ENCODE assay signal across 26 cellular contexts in the genomic region with DNA sequence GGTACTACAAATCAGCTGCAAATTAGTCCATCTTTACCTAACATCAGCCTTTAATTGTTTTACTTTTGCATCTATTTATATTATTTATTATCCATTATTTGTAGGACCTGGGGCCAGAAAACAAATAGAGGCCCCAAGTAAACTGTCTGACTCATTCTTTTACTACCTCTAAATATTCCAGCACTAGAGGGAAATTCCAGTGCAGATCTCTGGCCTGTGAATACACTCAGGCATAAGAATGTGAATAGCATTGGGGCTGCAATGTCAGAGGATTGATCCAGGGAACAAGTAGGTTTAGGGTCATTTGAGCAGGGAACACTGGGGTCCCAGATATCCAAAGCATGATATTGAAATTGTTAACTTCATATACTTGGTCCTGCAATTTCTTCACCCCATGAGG.
"Had no signal": no experiment of that assay in that cellular context is flagged by ENCODE, and none has a peak within 500 bp of the region (broad histone marks: within the 10 kb centered on the region; RNA-seq: fewer than 3 reads in every experiment).

No MANE protein-coding gene starts in this region.

- H3K9ac ChIP-seq: parathyroid adenoma had no signal

- H3K4me1 ChIP-seq: esophagus muscularis mucosa, foreskin keratinocyte, heart left ventricle, parathyroid adenoma, psoas muscle, tibial nerve had no signal

- H3K9me3 ChIP-seq: esophagus muscularis mucosa, heart left ventricle, psoas muscle, tibial nerve had no signal

- DNase-seq: activated CD4-positive, alpha-beta T cell treated with anti-CD3 and anti-CD28 coated beads for 36 hours; activated CD4-positive, alpha-beta T cell treated with anti-CD3 and anti-CD28 coated beads, Interleukin-2, amount 50 U/mL, for 4 hours; activated CD4-positive, CD25-positive, alpha-beta regulatory T cell; activated effector memory CD4-positive, alpha-beta T cell treated with Interleukin-2 at 50 U/mL for 16 hours; activated naive CD4-positive, alpha-beta T cell treated with Interleukin-2 at 50 U/mL for 16 hours; aorta; brain microvascular endothelial cell; cortex of kidney; foreskin keratinocyte; heart left ventricle; left cardiac atrium; left ventricle myocardium superior; midbrain; naive thymus-derived CD4-positive, alpha-beta T cell; nucleus accumbens; psoas muscle; right cardiac atrium; stimulated activated CD4-positive, alpha-beta T cell treated with anti-CD3 and anti-CD28 coated beads, Interleukin-15, amount 100 ng/mL, for 24 hours; stimulated activated CD4-positive, alpha-beta T cell treated with anti-CD3 and anti-CD28 coated beads, Interleukin-2, amount 100 ng/mL, for 24 hours; stimulated activated naive CD4-positive, alpha-beta T cell; T-helper 2 cell had no signal

- H3K36me3 ChIP-seq: brain microvascular endothelial cell, esophagus muscularis mucosa, heart left ventricle, tibial nerve had no signal

- H3K9me3 Mint-ChIP-seq: neural crest cell had no signal

- H3K4me1 Mint-ChIP-seq: activated CD4-positive, alpha-beta T cell treated with anti-CD3 and anti-CD28 coated beads for 36 hours; naive thymus-derived CD4-positive, alpha-beta T cell; neural crest cell had no signal

- H3K27me3 ChIP-seq: brain microvascular endothelial cell, esophagus muscularis mucosa, foreskin keratinocyte, heart left ventricle, tibial nerve had no signal

- H3K27ac Mint-ChIP-seq: activated CD4-positive, alpha-beta T cell treated with anti-CD3 and anti-CD28 coated beads for 36 hours; activated naive CD8-positive, alpha-beta T cell; naive thymus-derived CD4-positive, alpha-beta T cell had no signal

- H3K4me3 ChIP-seq: esophagus muscularis mucosa, heart left ventricle, psoas muscle, tibial nerve had no signal

- H3K79me2 ChIP-seq: parathyroid adenoma had no signal

- H3K36me3 Mint-ChIP-seq: activated naive CD8-positive, alpha-beta T cell; naive thymus-derived CD4-positive, alpha-beta T cell had no signal

- ATAC-seq: activated CD4-positive, alpha-beta T cell treated with anti-CD3 and anti-CD28 coated beads for 36 hours; foreskin keratinocyte; heart left ventricle; left cardiac atrium; left ventricle myocardium superior; naive thymus-derived CD4-positive, alpha-beta T cell; psoas muscle; right cardiac atrium had no signal

- H3K27me3 Mint-ChIP-seq: activated CD4-positive, alpha-beta T cell treated with anti-CD3 and anti-CD28 coated beads for 36 hours; activated naive CD8-positive, alpha-beta T cell; naive thymus-derived CD4-positive, alpha-beta T cell had no signal

- H3K4me3 Mint-ChIP-seq: activated CD4-positive, alpha-beta T cell treated with anti-CD3 and anti-CD28 coated beads for 36 hours; activated naive CD8-positive, alpha-beta T cell; naive thymus-derived CD4-positive, alpha-beta T cell; neural crest cell had no signal

- H3K27ac ChIP-seq: brain microvascular endothelial cell, esophagus muscularis mucosa, foreskin keratinocyte, heart left ventricle, parathyroid adenoma, psoas muscle, tibial nerve had no signal
